ENCODE assay signal across 14 cellular contexts in genomic region chr5:143426437-143426991, GRCh38. TPM values are rescaled to one million over a fixed set of nuclear protein-coding genes. Genes with fewer than 3 reads are reported as not detected.
DNase-seq lines count a peak whose midpoint lies in the region; ATAC-seq and TF ChIP-seq lines count a peak whose summit lies in the region.
"Had no signal": no experiment of that assay in that cellular context is flagged by ENCODE, and none has a peak within 500 bp of the region (broad histone marks: within the 10 kb centered on the region; RNA-seq: fewer than 3 reads in every experiment).

No MANE protein-coding gene starts in this region.

- peaks cover 5% of the 10 kb centered on the region for H3K9me3 Mint-ChIP-seq in activated naive CD8-positive, alpha-beta T cell treated with anti-CD3 and anti-CD28 coated beads, Interleukin-2, amount 50 U/mL, for 24 hours

- H3K4me3 ChIP-seq in suprapubic skin (no peak overlapping the region), hepatocyte (no peak overlapping the region), Peyer's patch (no peak overlapping the region)
- H3K4me3 ChIP-seq: dorsolateral prefrontal cortex, ovary had no signal

- WGBS in suprapubic skin: 81% methylated on average over 9 of the region's 9 CpGs
- 78% methylated on average over 9 of the region's 9 CpGs for WGBS in hepatocyte (ENCODE audit: low lambda C conversion rate, missing lambda C conversion rate)

- DNase-seq in activated naive CD8-positive, alpha-beta T cell treated with anti-CD3 and anti-CD28 coated beads, Interleukin-2, amount 50 U/mL, for 24 hours: no peak
- DNase-seq in suprapubic skin (ENCODE audit: low spot score in 2 of 2): no peak
- no peak for DNase-seq in DMS 273 (lab: John Stamatoyannopoulos, UW; ENCODE audit: unreplicated experiment)
- no peak for DNase-seq in hepatocyte (ENCODE audit: low spot score)
- DNase-seq in Peyer's patch: no peak
- DNase-seq: dorsolateral prefrontal cortex, NCI-H510A treated with DMSO at 0.1 percent for 48 hours, ovary, substantia nigra had no signal

- H3K9me3 ChIP-seq in suprapubic skin (no peaks in the 10 kb centered on the region), hepatocyte (ENCODE audit: low read depth) (no peaks in the 10 kb centered on the region), Peyer's patch (no peaks in the 10 kb centered on the region)
- H3K9me3 ChIP-seq: ovary had no signal

- TF ChIP-seq POLR2A in suprapubic skin (IDR thresholded peaks at IDR 0.05) (no peak), Peyer's patch (IDR thresholded peaks at IDR 0.05) (no peak)

- H3K4me1 ChIP-seq in suprapubic skin: no peaks in the 10 kb centered on the region
- no peaks in the 10 kb centered on the region for H3K4me1 ChIP-seq in hepatocyte (ENCODE audit: insufficient read depth)
- no peaks in the 10 kb centered on the region for H3K4me1 ChIP-seq in Peyer's patch

- no peaks in the 10 kb centered on the region for H3K27me3 Mint-ChIP-seq in activated naive CD8-positive, alpha-beta T cell treated with anti-CD3 and anti-CD28 coated beads, Interleukin-2, amount 50 U/mL, for 24 hours

- TF ChIP-seq CTCF in suprapubic skin (IDR thresholded peaks at IDR 0.05) (no peak), hepatocyte (IDR thresholded peaks at IDR 0.05; ENCODE audit: poor library complexity) (no peak), Peyer's patch (IDR thresholded peaks at IDR 0.05) (no peak)

- H3K27me3 ChIP-seq in suprapubic skin (no peaks in the 10 kb centered on the region), hepatocyte (no peaks in the 10 kb centered on the region), Peyer's patch (no peaks in the 10 kb centered on the region)
- H3K27me3 ChIP-seq: dorsolateral prefrontal cortex, ovary had no signal

- H3K36me3 ChIP-seq in suprapubic skin (no peaks in the 10 kb centered on the region), hepatocyte (replicated peaks; ENCODE audit: insufficient read depth, low read depth) (no peaks in the 10 kb centered on the region), Peyer's patch (no peaks in the 10 kb centered on the region)
- H3K36me3 ChIP-seq: ovary had no signal

- H3K79me2 ChIP-seq in hepatocyte: no peaks in the 10 kb centered on the region

- H4K20me1 ChIP-seq in hepatocyte (ENCODE audit: insufficient read depth, poor library complexity, severe bottlenecking): no peaks in the 10 kb centered on the region

- peak overlapping the region; percentile 58 for H3K27ac Mint-ChIP-seq in activated naive CD8-positive, alpha-beta T cell treated with anti-CD3 and anti-CD28 coated beads, Interleukin-2, amount 50 U/mL, for 24 hours
- H3K27ac Mint-ChIP-seq: activated naive CD4-positive, alpha-beta T cell treated with anti-CD3 and anti-CD28 coated beads, Interleukin-2, amount 50 U/mL, for 72 hours had no signal

- H3K4me3 Mint-ChIP-seq in activated naive CD8-positive, alpha-beta T cell treated with anti-CD3 and anti-CD28 coated beads, Interleukin-2, amount 50 U/mL, for 24 hours: no peak overlapping the region

- H3K4me2 ChIP-seq in hepatocyte: no peak overlapping the region

- H3K36me3 Mint-ChIP-seq in activated naive CD8-positive, alpha-beta T cell treated with anti-CD3 and anti-CD28 coated beads, Interleukin-2, amount 50 U/mL, for 24 hours (ENCODE audit: low read depth): peaks cover 11% of the 10 kb centered on the region

- H3K27ac ChIP-seq in suprapubic skin (no peak overlapping the region), hepatocyte (no peak overlapping the region), Peyer's patch (no peak overlapping the region)
- H3K27ac ChIP-seq: dorsolateral prefrontal cortex, ovary had no signal

- ATAC-seq in GM18858 (IDR thresholded peaks at IDR 0.05; ENCODE audit: unreplicated experiment) (peak; percentile 52), GM21381 (IDR thresholded peaks at IDR 0.05; ENCODE audit: unreplicated experiment) (peak; percentile 63), HG03064 (IDR thresholded peaks at IDR 0.05; ENCODE audit: low read depth, unreplicated experiment) (peak; percentile 63)
- ATAC-seq in activated naive CD8-positive, alpha-beta T cell treated with anti-CD3 and anti-CD28 coated beads, Interleukin-2, amount 50 U/mL, for 24 hours: peak; percentile 47
- ATAC-seq: Right ventricle myocardium inferior had no signal

- peaks cover 51% of the 10 kb centered on the region for H3K4me1 Mint-ChIP-seq in activated naive CD8-positive, alpha-beta T cell treated with anti-CD3 and anti-CD28 coated beads, Interleukin-2, amount 50 U/mL, for 24 hours

- no peak for TF ChIP-seq EP300 in suprapubic skin (IDR thresholded peaks at IDR 0.05)

- H2AFZ ChIP-seq in hepatocyte: no peak overlapping the region

- no peaks in the 10 kb centered on the region for H3K9me2 ChIP-seq in hepatocyte (replicated peaks; ENCODE audit: insufficient read depth)

RNA-seq across cellular contexts. Expression of gene NR3C1, which starts 23.0 kb away (rescaled TPM):
- total RNA-seq in suprapubic skin (10 to 100 TPM; 50.4 to 68.8 (median 56.5) TPM), hepatocyte (53.2 and 60.5 TPM in 2 replicates), Peyer's patch (10 to 100 TPM; 29.7 to 79.2 (median 38.9) TPM)
- polyA plus RNA-seq in hepatocyte: 41.0 and 55.4 TPM in 2 replicates
